ENCODE assay signal across 16 cellular contexts in the genomic region with DNA sequence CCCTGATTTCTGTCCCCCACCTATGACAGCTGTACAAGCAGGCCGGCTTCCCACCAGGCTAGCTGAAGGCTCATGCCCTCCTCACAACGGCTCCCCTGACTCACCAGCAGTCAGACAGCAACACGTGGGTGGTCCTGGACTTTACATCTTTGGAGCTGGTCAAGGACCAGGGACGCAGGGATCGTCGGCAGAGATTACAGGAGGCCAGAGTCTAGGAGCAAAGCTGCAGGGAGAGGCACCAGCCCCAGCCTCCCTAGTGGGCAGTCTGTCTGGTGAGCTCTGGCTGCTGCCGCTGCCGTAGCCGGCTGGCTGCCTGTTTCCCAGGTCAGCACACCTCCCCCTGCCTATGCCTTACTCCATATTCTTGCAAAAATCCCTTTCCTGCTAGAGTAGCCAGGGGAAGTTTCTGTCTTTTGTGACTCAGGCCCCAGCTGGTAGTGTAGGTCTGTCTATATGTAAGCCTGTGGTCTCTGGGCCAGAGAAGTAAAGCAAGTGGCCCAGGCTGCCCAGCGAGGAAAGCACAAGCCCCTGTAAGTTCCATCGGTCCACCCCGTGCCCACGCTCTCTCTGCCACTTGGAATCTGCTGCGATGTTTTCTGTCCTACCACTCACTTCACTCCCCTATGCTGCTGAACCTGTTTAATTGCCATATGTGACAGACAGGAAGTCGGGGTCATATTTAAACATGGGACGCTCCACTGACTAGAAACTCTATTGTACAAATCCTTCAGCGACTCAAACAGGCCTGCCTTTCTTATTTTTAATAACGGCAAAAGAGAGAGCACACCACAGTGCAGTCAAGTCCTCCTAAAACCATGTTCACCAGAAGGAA. TPM values are rescaled to one million over a fixed set of nuclear protein-coding genes. Genes with fewer than 3 reads are reported as not detected.
DNase-seq lines count a peak whose midpoint lies in the region; ATAC-seq and TF ChIP-seq lines count a peak whose summit lies in the region.
"Had no signal": no experiment of that assay in that cellular context is flagged by ENCODE, and none has a peak within 500 bp of the region (broad histone marks: within the 10 kb centered on the region; RNA-seq: fewer than 3 reads in every experiment).

No MANE protein-coding gene starts in this region.

- peak; percentile 16 for DNase-seq in Right ventricle myocardium inferior (ENCODE audit: missing footprints)
- no peak for DNase-seq in left ventricle myocardium inferior
- peak; percentile 56 for DNase-seq in WERI-Rb-1
- DNase-seq in kidney epithelial cell (ENCODE audit: low read depth) = peak; percentile 28
- peak; percentile 29 to 59 for DNase-seq in aorta
- DNase-seq in midbrain (lab: John Stamatoyannopoulos, UW) = no peak
- DNase-seq in amygdala (lab: John Stamatoyannopoulos, UW) = no peak
- DNase-seq: activated CD4-positive, CD25-positive, alpha-beta regulatory T cell; H7; heart right ventricle; NCI-H1092 treated with DMSO at 0.1 percent for 48 hours; NCI-H774; ovary had no signal

- no peak overlapping the region for H3K4me3 ChIP-seq in left ventricle myocardium inferior
- H3K4me3 ChIP-seq in WERI-Rb-1 (ENCODE audit: low read depth, low read length) = peak overlapping the region; percentile 28
- no peak overlapping the region for H3K4me3 ChIP-seq in kidney epithelial cell (ENCODE audit: low read depth, low read length)
- H3K4me3 ChIP-seq in aorta (ENCODE audit: low read length in 2 of 2) = no peak overlapping the region
- H3K4me3 ChIP-seq: breast epithelium, heart right ventricle, ovary had no signal

- H3K27ac ChIP-seq in left ventricle myocardium inferior (replicated peaks) = no peak overlapping the region
- H3K27ac ChIP-seq in WERI-Rb-1 = peak overlapping the region; percentile 92
- no peak overlapping the region for H3K27ac ChIP-seq in aorta (ENCODE audit: low read depth in 1 of 2, low read length in 2 of 2)
- H3K27ac ChIP-seq: breast epithelium, heart right ventricle, ovary had no signal

- WGBS in aorta, 2 donors = 72 to 76% methylated on average over 18 of the region's 18 CpGs

- no peak for ATAC-seq in Right ventricle myocardium inferior
- no peak for ATAC-seq in aorta (ENCODE audit: low FRiP score)
- ATAC-seq in GM18517 (IDR thresholded peaks at IDR 0.05; ENCODE audit: unreplicated experiment) = no peak
- ATAC-seq: heart right ventricle, SK-N-SH treated with all-trans-retinoic acid at 6 μM for 48 hours had no signal

- no peak for TF ChIP-seq CTCF in left ventricle myocardium inferior (IDR thresholded peaks at IDR 0.05; ENCODE audit: borderline replicate concordance)
- TF ChIP-seq CTCF in WERI-Rb-1 (IDR thresholded peaks at IDR 0.05; ENCODE audit: low read depth, low read length) = no peak
- TF ChIP-seq CTCF in kidney epithelial cell (IDR thresholded peaks at IDR 0.05; ENCODE audit: insufficient read depth, low read length, poor library complexity, severe bottlenecking) = no peak

- intact Hi-C loops in Right ventricle myocardium inferior (cut with DNase I) (no loop called here), left ventricle myocardium inferior (cut with micrococcal nuclease) (no loop called here), aorta (cut with DNase I) (no loop called here)

- no peaks in the 10 kb centered on the region for H3K9me3 ChIP-seq in left ventricle myocardium inferior (replicated peaks)
- no peaks in the 10 kb centered on the region for H3K9me3 ChIP-seq in WERI-Rb-1 (ENCODE audit: severe bottlenecking)
- H3K9me3 ChIP-seq in aorta (ENCODE audit: control insufficient read depth, low read length) = no peaks in the 10 kb centered on the region
- H3K9me3 ChIP-seq: breast epithelium, heart right ventricle, ovary had no signal

- peaks cover 83% of the 10 kb centered on the region for H3K27me3 ChIP-seq in left ventricle myocardium inferior (ENCODE audit: low read depth)
- H3K27me3 ChIP-seq in WERI-Rb-1 (ENCODE audit: insufficient read depth, low read depth, severe bottlenecking) = no peaks in the 10 kb centered on the region
- peaks cover 20% of the 10 kb centered on the region for H3K27me3 ChIP-seq in kidney epithelial cell (ENCODE audit: control insufficient read depth, insufficient read depth, low read length)
- H3K27me3 ChIP-seq in aorta (ENCODE audit: control insufficient read depth in 1 of 2, insufficient read depth in 2 of 2, low read length in 1 of 2) = no peaks in the 10 kb centered on the region
- H3K27me3 ChIP-seq: ovary had no signal

- H3K4me1 ChIP-seq in left ventricle myocardium inferior = peaks cover 10% of the 10 kb centered on the region
- no peaks in the 10 kb centered on the region for H3K4me1 ChIP-seq in aorta (ENCODE audit: control insufficient read depth in 1 of 2, insufficient read depth in 2 of 2, low read length in 2 of 2)
- H3K4me1 ChIP-seq: breast epithelium had no signal

- H3K36me3 ChIP-seq in left ventricle myocardium inferior (no peaks in the 10 kb centered on the region), WERI-Rb-1 (no peaks in the 10 kb centered on the region), kidney epithelial cell (ENCODE audit: control insufficient read depth, insufficient read depth, low read length) (no peaks in the 10 kb centered on the region), aorta (ENCODE audit: control insufficient read depth in 1 of 2, insufficient read depth in 2 of 2, low read length in 1 of 2) (no peaks in the 10 kb centered on the region)
- H3K36me3 ChIP-seq: breast epithelium, heart right ventricle, ovary had no signal

RNA-seq across cellular contexts. Expression of a gene that starts 2.4 kb away (rescaled TPM):
- total RNA-seq in Right ventricle myocardium inferior (4.1 TPM), left ventricle myocardium inferior (5.3 TPM), kidney epithelial cell (9.3 and 14.9 TPM in 2 replicates), aorta (1 to 10 TPM; 2.7 to 6.9 TPM)
- polyA plus RNA-seq in aorta = 1 to 10 TPM; 1.1 to 1.7 TPM

Comparison
In these comparisons a context has a peak if more than half of its experiments do, and no peak if none do; other contexts are left out.
1. DNase-seq: peak in Right ventricle myocardium inferior (single experiment), WERI-Rb-1 (single experiment), kidney epithelial cell (single experiment) and aorta (2 of 2); none in left ventricle myocardium inferior (single experiment), midbrain (single experiment) and amygdala (0 of 56).